In the genomic region with DNA sequence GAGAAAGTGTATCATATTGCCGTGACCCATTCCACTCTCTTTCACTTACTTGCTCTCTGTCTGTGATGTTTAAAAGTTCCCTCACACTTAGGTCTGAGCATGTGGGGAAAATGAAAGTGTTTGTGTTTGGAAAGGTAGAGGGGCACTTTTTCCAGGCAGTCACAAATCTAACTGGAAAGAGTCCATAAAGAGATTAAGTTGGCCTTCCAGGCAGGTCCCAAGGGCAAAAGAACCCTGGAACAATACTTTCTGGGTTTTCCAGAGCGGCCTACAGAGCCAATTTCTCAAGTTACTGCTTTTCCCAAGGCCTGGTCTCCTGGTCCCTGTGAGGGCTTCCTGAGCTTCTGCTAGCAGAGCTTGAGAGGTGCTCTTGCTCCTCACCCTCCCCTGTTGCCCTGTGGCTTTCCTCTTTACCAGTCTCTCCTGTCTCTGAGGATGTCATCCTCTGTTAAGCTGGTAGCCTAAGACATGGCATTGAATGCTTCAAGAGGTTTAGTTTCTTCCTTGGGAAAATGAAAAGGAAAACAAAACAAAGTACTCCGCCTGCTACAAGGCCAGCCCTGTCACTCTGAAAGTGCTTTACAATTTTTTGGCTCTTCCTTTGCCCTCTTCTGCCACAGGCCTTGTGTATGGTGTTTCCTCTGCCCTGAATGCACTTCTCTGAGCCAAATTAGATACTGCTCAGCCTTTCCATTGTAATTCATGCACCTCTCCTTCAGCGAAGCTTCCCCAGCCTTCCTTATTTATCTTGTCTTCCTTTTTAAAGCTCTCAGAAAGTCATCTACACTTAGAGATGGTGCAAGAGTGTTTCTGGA, we compare ENCODE assay signal across 8 cellular contexts. TPM values are rescaled to one million over a fixed set of nuclear protein-coding genes. Genes with fewer than 3 reads are reported as not detected.
A peak's percentile ranks its signal among the peaks of the same experiment; 100 is the strongest.
DNase-seq lines count a peak whose midpoint lies in the region; TF ChIP-seq lines count a peak whose summit lies in the region.

No MANE protein-coding gene starts in this region.

- no peaks in the 10 kb centered on the region for H3K9me3 Mint-ChIP-seq in activated naive CD4-positive, alpha-beta T cell treated with anti-CD3 and anti-CD28 coated beads for 36 hours

- TF ChIP-seq POLR2A in uterus (IDR thresholded peaks at IDR 0.05) (no peak), lower leg skin (IDR thresholded peaks at IDR 0.05) (no peak)

- H3K18ac ChIP-seq in mesenchymal stem cell (ENCODE audit: low read depth in 1 of 2, low read length in 2 of 2): peak overlapping the region; percentile 29 to 54
- H3K18ac ChIP-seq in neuronal stem cell (ENCODE audit: low read length): no peak overlapping the region

- H3K27ac Mint-ChIP-seq in activated naive CD4-positive, alpha-beta T cell treated with anti-CD3 and anti-CD28 coated beads for 36 hours: peak overlapping the region; percentile 76

- peaks cover 4% of the 10 kb centered on the region for H3K4me1 ChIP-seq in mesenchymal stem cell (ENCODE audit: control insufficient read depth, insufficient read depth, low read depth, low read length)
- peaks cover 2 to 4% of the 10 kb centered on the region in 2 donors for H3K4me1 ChIP-seq in uterus
- H3K4me1 ChIP-seq in neuronal stem cell (ENCODE audit: control insufficient read depth in 2 of 2, insufficient read depth in 1 of 2, low read depth in 1 of 2, low read length in 2 of 2): peaks cover 0 to 10% of the 10 kb centered on the region in 2 donors

- H3K79me1 ChIP-seq in mesenchymal stem cell (replicated peaks; ENCODE audit: low read length, poor library complexity, severe bottlenecking) (peaks cover 8% of the 10 kb centered on the region), neuronal stem cell (ENCODE audit: low read depth, low read length) (no peaks in the 10 kb centered on the region)

- H3K27ac ChIP-seq in adipose tissue (ENCODE audit: low read depth, low read length) (peak overlapping the region; percentile 83), mesenchymal stem cell (ENCODE audit: low read length, poor library complexity, severe bottlenecking) (no peak overlapping the region), uterus (peak overlapping the region; percentile 88 to 96), neuronal stem cell (replicated peaks; ENCODE audit: low read length) (no peak overlapping the region)

- H2AFZ ChIP-seq in mesenchymal stem cell (ENCODE audit: low read depth, low read length) (no peak overlapping the region), neuronal stem cell (ENCODE audit: low read length) (no peak overlapping the region)

- H4K91ac ChIP-seq in mesenchymal stem cell (ENCODE audit: low read length) (no peak overlapping the region), neuronal stem cell (ENCODE audit: low read depth, low read length, poor library complexity) (no peak overlapping the region)

- peak overlapping the region in 1 of 2 experiments; percentile 27 for H3K4me3 ChIP-seq in mesenchymal stem cell (ENCODE audit: insufficient read depth in 1 of 2, low read depth in 1 of 2, low read length in 2 of 2)
- peak overlapping the region in 1 of 2 donors; percentile 8 for H3K4me3 ChIP-seq in uterus
- no peak overlapping the region for H3K4me3 ChIP-seq in lower leg skin (ENCODE audit: low read depth, poor library complexity, severe bottlenecking)
- no peak overlapping the region for H3K4me3 ChIP-seq in neuronal stem cell (ENCODE audit: low read length in 2 of 2)

- peak overlapping the region; percentile 34 for H2AK5ac ChIP-seq in mesenchymal stem cell (ENCODE audit: low read length, severe bottlenecking)
- H2AK5ac ChIP-seq in neuronal stem cell (ENCODE audit: low read depth, low read length): no peak overlapping the region

- H3K4me2 ChIP-seq in mesenchymal stem cell (ENCODE audit: low read length, poor library complexity, severe bottlenecking) (no peak overlapping the region), neuronal stem cell (ENCODE audit: insufficient read depth, low read length, poor library complexity, severe bottlenecking) (no peak overlapping the region)

- H2BK120ac ChIP-seq in mesenchymal stem cell (ENCODE audit: low read depth, low read length) (no peak overlapping the region), neuronal stem cell (ENCODE audit: low read depth, low read length) (no peak overlapping the region)

- no peaks in the 10 kb centered on the region for H3K27me3 Mint-ChIP-seq in activated naive CD4-positive, alpha-beta T cell treated with anti-CD3 and anti-CD28 coated beads for 36 hours (ENCODE audit: low read depth)

- DNase-seq in activated naive CD4-positive, alpha-beta T cell treated with anti-CD3 and anti-CD28 coated beads for 36 hours: no peak
- no peak for DNase-seq in activated naive CD4-positive, alpha-beta T cell treated with anti-CD3 and anti-CD28 coated beads, Interleukin-2, amount 50 U/mL, for 16 hours
- peak; percentile 51 for DNase-seq in mesenchymal stem cell
- DNase-seq in uterus: no peak
- DNase-seq in NCI-H2227 (lab: John Stamatoyannopoulos, UW; ENCODE audit: unreplicated experiment): no peak
- no peak for DNase-seq in lower leg skin (ENCODE audit: low spot score in 2 of 2)
- DNase-seq in neuronal stem cell (ENCODE audit: low spot score): no peak

- H4K8ac ChIP-seq in mesenchymal stem cell (ENCODE audit: low read length) (peak overlapping the region; percentile 75), neuronal stem cell (ENCODE audit: low read depth, low read length) (no peak overlapping the region)

- H2BK15ac ChIP-seq in mesenchymal stem cell (ENCODE audit: low read depth, poor library complexity, severe bottlenecking) (peak overlapping the region; percentile 80), neuronal stem cell (ENCODE audit: low read length) (no peak overlapping the region)

- H3K23ac ChIP-seq in mesenchymal stem cell (ENCODE audit: low read length in 2 of 2) (no peak overlapping the region), neuronal stem cell (ENCODE audit: low read depth, low read length, poor library complexity) (no peak overlapping the region)

- intact Hi-C loops in activated naive CD4-positive, alpha-beta T cell treated with anti-CD3 and anti-CD28 coated beads for 36 hours (cut with micrococcal nuclease): no loop called here
- intact Hi-C loops in uterus (cut with DNase I; ENCODE audit: low total_unique reads): no loop called here
- intact Hi-C loops in lower leg skin (cut with DNase I; ENCODE audit: low total_unique reads): no loop called here

- H3K27me3 ChIP-seq in mesenchymal stem cell (ENCODE audit: control insufficient read depth in 1 of 2, insufficient read depth in 1 of 2, low read length in 2 of 2): no peaks in the 10 kb centered on the region
- H3K27me3 ChIP-seq in uterus: no peaks in the 10 kb centered on the region
- H3K27me3 ChIP-seq in neuronal stem cell (ENCODE audit: control insufficient read depth in 3 of 3, insufficient read depth in 3 of 3, low read depth in 1 of 3, low read length in 3 of 3): no peaks in the 10 kb centered on the region

- H3K9ac ChIP-seq in mesenchymal stem cell (ENCODE audit: low read length): peak overlapping the region; percentile 61
- no peak overlapping the region for H3K9ac ChIP-seq in neuronal stem cell (ENCODE audit: low read depth, low read length, poor library complexity)

- H3K9me3 ChIP-seq in mesenchymal stem cell (ENCODE audit: control insufficient read depth, low read length): no peaks in the 10 kb centered on the region
- no peaks in the 10 kb centered on the region for H3K9me3 ChIP-seq in uterus
- no peaks in the 10 kb centered on the region for H3K9me3 ChIP-seq in neuronal stem cell (replicated peaks in 1 of 2; ENCODE audit: control insufficient read depth in 2 of 2, insufficient read depth in 1 of 2, low read depth in 1 of 2, low read length in 2 of 2)

- TF ChIP-seq CTCF in uterus (IDR thresholded peaks at IDR 0.05) (no peak), lower leg skin (IDR thresholded peaks at IDR 0.05) (no peak)

- WGBS in adipose tissue, 3 donors: 48 to 65% (median 59%) methylated on average over 4 of the region's 4 CpGs
- WGBS in mesenchymal stem cell: 96% methylated on average over 2 of the region's 4 CpGs
- 48 to 50% methylated on average over 4 of the region's 4 CpGs for WGBS in lower leg skin, 2 donors
- no CpG with 5 or more reads among the region's 4 CpGs for WGBS in neuronal stem cell (ENCODE audit: extremely low coverage in 2 of 2, insufficient read length in 2 of 2, insufficient replicate concordance in 1 of 2), 2 donors

- H2BK5ac ChIP-seq in mesenchymal stem cell (ENCODE audit: low read depth, low read length, poor library complexity, severe bottlenecking): no peak overlapping the region
- H2BK5ac ChIP-seq in neuronal stem cell (ENCODE audit: low read length): no peak overlapping the region

- peaks cover 84% of the 10 kb centered on the region for H3K4me1 Mint-ChIP-seq in activated naive CD4-positive, alpha-beta T cell treated with anti-CD3 and anti-CD28 coated beads for 36 hours (ENCODE audit: low read depth)

- H3K4ac ChIP-seq in mesenchymal stem cell (ENCODE audit: low read depth in 1 of 2, low read length in 2 of 2) (peak overlapping the region in 1 of 2 experiments; percentile 80), neuronal stem cell (ENCODE audit: low read length) (no peak overlapping the region)

- H3K4me3 Mint-ChIP-seq in activated naive CD4-positive, alpha-beta T cell treated with anti-CD3 and anti-CD28 coated beads for 36 hours: peak overlapping the region; percentile 22

- no peaks in the 10 kb centered on the region for H3K36me3 Mint-ChIP-seq in activated naive CD4-positive, alpha-beta T cell treated with anti-CD3 and anti-CD28 coated beads for 36 hours (ENCODE audit: low read depth)

- CTCF ChIA-PET in activated naive CD4-positive, alpha-beta T cell treated with anti-CD3 and anti-CD28 coated beads for 36 hours (lab: Charles Lee): interaction anchor here (0.9 to 3.2 kb wide), 8 partner anchors 14 to 360 kb away, joined by 3 to 20 read pairs (median 4); a partner anchor contains a TSS

- H3K36me3 ChIP-seq in mesenchymal stem cell (ENCODE audit: control insufficient read depth in 1 of 2, insufficient read depth in 2 of 2, low read depth in 1 of 2, low read length in 2 of 2) (no peaks in the 10 kb centered on the region), uterus (no peaks in the 10 kb centered on the region), neuronal stem cell (replicated peaks in 1 of 2; ENCODE audit: control insufficient read depth in 2 of 2, insufficient read depth in 2 of 2, low read length in 2 of 2) (no peaks in the 10 kb centered on the region)

- H3K14ac ChIP-seq in mesenchymal stem cell (ENCODE audit: low read length in 2 of 2): no peak overlapping the region
- no peak overlapping the region for H3K14ac ChIP-seq in neuronal stem cell (ENCODE audit: low read length)

- peak overlapping the region in 1 of 2 experiments; percentile 92 for H2BK12ac ChIP-seq in mesenchymal stem cell (ENCODE audit: low read length in 2 of 2)
- H2BK12ac ChIP-seq in neuronal stem cell (ENCODE audit: low read length): no peak overlapping the region

RNA-seq across cellular contexts. Expression of a gene that starts 20.1 kb away (rescaled TPM):
- total RNA-seq in activated naive CD4-positive, alpha-beta T cell treated with anti-CD3 and anti-CD28 coated beads for 36 hours: 10 to 100 TPM; 74.0 to 76.4 TPM
- polyA plus RNA-seq in adipose tissue: 10 to 100 TPM; 21.5 to 28.4 (median 23.4) TPM
- 47.6 TPM for polyA plus RNA-seq in mesenchymal stem cell (2013, experiment 1 of 2)
- 50.2 TPM for polyA plus RNA-seq in mesenchymal stem cell (2013, experiment 2 of 2)
- total RNA-seq in uterus (100 to 1,000 TPM; 115 to 189 (median 146) TPM), lower leg skin (10 to 100 TPM; 34.1 to 61.5 (median 46.5) TPM)
- polyA plus RNA-seq in neuronal stem cell (2013, experiment 1 of 2): 2.9 TPM
- polyA plus RNA-seq in neuronal stem cell (2013, experiment 2 of 2): 3.4 TPM

Comparison
In these comparisons a context has a peak if more than half of its experiments do, and no peak if none do; other contexts are left out.
1. H3K27ac ChIP-seq: peak in adipose tissue (single experiment) and uterus (2 of 2); none in mesenchymal stem cell (single experiment) and neuronal stem cell (single experiment).